In genomic region chr10:126336786-126337185, GRCh38 we compare ENCODE assay signal across 26 cellular contexts.
"Had no signal": no experiment of that assay in that cellular context is flagged by ENCODE, and none has a peak within 500 bp of the region (broad histone marks: within the 10 kb centered on the region; RNA-seq: fewer than 3 reads in every experiment).

No MANE protein-coding gene starts in this region.

- H3K36me3 ChIP-seq: adrenal gland, left lung, lower lobe of right lung, neural progenitor cell, right atrium auricular region, spleen had no signal

- H3K9me3 ChIP-seq: adrenal gland, left lung, lower lobe of right lung, right atrium auricular region, spleen, testis had no signal

- H3K27ac ChIP-seq: adrenal gland, coronary artery, left lung, lower lobe of right lung, neural progenitor cell, right atrium auricular region, spleen, testis had no signal

- ATAC-seq: activated CD8-positive, alpha-beta memory T cell treated with anti-CD3 and anti-CD28 coated beads, Interleukin-2, amount 10 ng/mL, durations not matched to agents 7 days and 5 days; activated CD8-positive, alpha-beta T cell treated with anti-CD3 and anti-CD28 coated beads for 36 hours; effector memory CD8-positive, alpha-beta T cell; left lung; lower lobe of right lung; natural killer cell; WTC11 had no signal

- H3K4me1 ChIP-seq: adrenal gland, left lung, lower lobe of right lung, neural progenitor cell, right atrium auricular region, spleen, testis had no signal

- H3K4me3 ChIP-seq: adrenal gland, coronary artery, left lung, lower lobe of right lung, neural progenitor cell, right atrium auricular region, spleen, testis had no signal

- H3K27me3 ChIP-seq: adrenal gland, left lung, neural progenitor cell, right atrium auricular region, testis had no signal

- DNase-seq: activated CD4-positive, alpha-beta T cell treated with anti-CD3 and anti-CD28 coated beads for 1 hour; activated CD4-positive, alpha-beta T cell treated with anti-CD3 and anti-CD28 coated beads, Interleukin-2, amount 50 U/mL, for 1 hour; activated CD8-positive, alpha-beta memory T cell treated with anti-CD3 and anti-CD28 coated beads, Interleukin-2, amount 10 ng/mL, durations not matched to agents 7 days and 5 days; activated CD8-positive, alpha-beta T cell treated with anti-CD3 and anti-CD28 coated beads for 36 hours; activated naive CD4-positive, alpha-beta T cell; activated T-cell treated with anti-CD3 and anti-CD28 coated beads, Interleukin-2, amount 50 U/mL, for 48 hours; adrenal gland; cerebellar nuclear complex; effector memory CD8-positive, alpha-beta T cell; erythroblast; foreskin melanocyte; left lung; lower lobe of right lung; mesendoderm; natural killer cell; spleen; stimulated activated naive CD4-positive, alpha-beta T cell treated with Interleukin-2 at 50 U/mL for 16 hours; T-helper 2 cell; testis; trophoblast cell had no signal

- FAIRE-seq: islet of Langerhans, urothelium cell line had no signal
